In genomic region chr18:24601624-24602023, GRCh38 we compare ENCODE assay signal across 15 cellular contexts.
"Had no signal": no experiment of that assay in that cellular context is flagged by ENCODE, and none has a peak within 500 bp of the region (broad histone marks: within the 10 kb centered on the region; RNA-seq: fewer than 3 reads in every experiment).

No MANE protein-coding gene starts in this region.

- H3K4me3 ChIP-seq: esophagus muscularis mucosa, mucosa of descending colon, right lobe of liver, spleen had no signal

- H3K27ac ChIP-seq: esophagus muscularis mucosa, right lobe of liver, spleen had no signal

- H3K27me3 ChIP-seq: right lobe of liver had no signal

- H3K36me3 ChIP-seq: esophagus muscularis mucosa, right lobe of liver, spleen had no signal

- DNase-seq: activated CD4-positive, alpha-beta T cell treated with anti-CD3 and anti-CD28 coated beads, Interleukin-2, amount 50 U/mL, for 1 hour; activated CD4-positive, CD25-positive, alpha-beta regulatory T cell; activated naive CD4-positive, alpha-beta T cell treated with anti-CD3 and anti-CD28 coated beads, Interleukin-2, amount 10 ng/mL, durations not matched to agents 7 days and 5 days; effector memory CD8-positive, alpha-beta T cell; immature natural killer cell; left colon; mucosa of descending colon; naive thymus-derived CD8-positive, alpha-beta T cell; posterior cingulate gyrus; right lobe of liver; spleen; stimulated activated CD4-positive, alpha-beta T cell treated with anti-CD3 and anti-CD28 coated beads, Interleukin-2, amount 100 ng/mL, for 24 hours; stimulated activated naive CD4-positive, alpha-beta T cell; trophoblast cell had no signal

- ATAC-seq: effector memory CD8-positive, alpha-beta T cell; left colon; mucosa of descending colon; naive thymus-derived CD8-positive, alpha-beta T cell; right lobe of liver had no signal

- H3K9me3 ChIP-seq: esophagus muscularis mucosa, mucosa of descending colon, right lobe of liver, spleen had no signal

- H3K4me1 ChIP-seq: esophagus muscularis mucosa, right lobe of liver, spleen had no signal
